ENCODE assay signal across 1 cellular context in genomic region chr18:47750889-47751423, GRCh38.
TF ChIP-seq lines count a peak whose summit lies in the region.

No MANE protein-coding gene starts in this region.

TF ChIP-seq in HEK293, 187 proteins besides CTCF, POLR2A, EP300 and RAD21:
- TF ChIP-seq PRDM4 (tag by site-specific recombination; IDR thresholded peaks at IDR 0.05) (0 out of 2 replicates have a peak, but pooled peaks have one; percentile 16), ZNF629 (tag by site-specific recombination; IDR thresholded peaks at IDR 0.05) (no peak)
